ENCODE assay signal across 13 cellular contexts in genomic region chr11:130389315-130389935, GRCh38. TPM values are rescaled to one million over a fixed set of nuclear protein-coding genes. Genes with fewer than 3 reads are reported as not detected.
DNase-seq lines count a peak whose midpoint lies in the region; ATAC-seq and TF ChIP-seq lines count a peak whose summit lies in the region.
"Had no signal": no experiment of that assay in that cellular context is flagged by ENCODE, and none has a peak within 500 bp of the region (broad histone marks: within the 10 kb centered on the region; RNA-seq: fewer than 3 reads in every experiment).

No MANE protein-coding gene starts in this region.

- POLR2A ChIA-PET in naive thymus-derived CD4-positive, alpha-beta T cell (lab: Charles Lee) = interaction anchor here (0.6 kb wide), 1 partner anchor 449 kb away, joined by 3 read pairs; no protein-coding TSS in a partner anchor

- H3K27me3 Mint-ChIP-seq in naive thymus-derived CD4-positive, alpha-beta T cell = peaks cover 0 to 4% (median 0%) of the 10 kb centered on the region in 5 donors
- peaks cover 6% of the 10 kb centered on the region for H3K27me3 Mint-ChIP-seq in endothelial cell (ENCODE audit: unreplicated experiment)

- no peak overlapping the region for H3K27ac ChIP-seq in BLaER1 treated with 17β-estradiol and CSF1 and Interleukin-3, amounts not matched to agents 10 nM and 100 nM
- no peak overlapping the region for H3K27ac ChIP-seq in naive thymus-derived CD4-positive, alpha-beta T cell (ENCODE audit: low read depth, low read length)
- H3K27ac ChIP-seq: ovary had no signal

- no peaks in the 10 kb centered on the region for H3K9me3 ChIP-seq in BLaER1 treated with 17β-estradiol and CSF1 and Interleukin-3, amounts not matched to agents 10 nM and 100 nM (replicated peaks in 1 of 11)
- no peaks in the 10 kb centered on the region for H3K9me3 ChIP-seq in naive thymus-derived CD4-positive, alpha-beta T cell (ENCODE audit: control insufficient read depth in 2 of 3, low read length in 3 of 3)
- H3K9me3 ChIP-seq: ovary had no signal

- H3K4me2 ChIP-seq in BLaER1 treated with 17β-estradiol and CSF1 and Interleukin-3, amounts not matched to agents 10 nM and 100 nM = peak overlapping the region; percentile 34 to 87 (median 76)

- 0 out of 22 replicates have a peak overlapping the region, but pooled peaks of 2 of the 11 experiments have one; percentile 18 to 29 for H3K9ac ChIP-seq in BLaER1 treated with 17β-estradiol and CSF1 and Interleukin-3, amounts not matched to agents 10 nM and 100 nM

- H3K4me3 Mint-ChIP-seq in naive thymus-derived CD4-positive, alpha-beta T cell = peak overlapping the region in 9 of 10 donors; percentile 80 to 88 (median 85)
- no peak overlapping the region for H3K4me3 Mint-ChIP-seq in endothelial cell (ENCODE audit: unreplicated experiment)
- H3K4me3 Mint-ChIP-seq: WTC11 had no signal

- no peaks in the 10 kb centered on the region for H3K9me3 Mint-ChIP-seq in naive thymus-derived CD4-positive, alpha-beta T cell
- H3K9me3 Mint-ChIP-seq in endothelial cell (ENCODE audit: unreplicated experiment) = no peaks in the 10 kb centered on the region
- H3K9me3 Mint-ChIP-seq: WTC11 had no signal

- CTCF ChIA-PET in naive thymus-derived CD4-positive, alpha-beta T cell (lab: Charles Lee) = interaction anchor here (1.4 kb wide), 1 partner anchor 177 kb away, joined by 3 read pairs; no protein-coding TSS in a partner anchor

- DNase-seq in NCI-H1105 treated with DMSO at 0.1 percent for 48 hours (lab: John Stamatoyannopoulos, UW) (peak; percentile 2), choroid plexus epithelial cell (ENCODE audit: low read depth) (peak; percentile 35), GM13976 (ENCODE audit: low spot score) (no peak), endothelial cell (ENCODE audit: low spot score) (no peak), EL (no peak)
- DNase-seq in naive thymus-derived CD4-positive, alpha-beta T cell = peak in 3 of 9 donors; percentile 4 to 16 (median 12)
- DNase-seq: islet precursor cell, NCI-H2081 had no signal

- in situ Hi-C loops in GM13976 (cut with MboI; ENCODE audit: low sequenced_read_pairs, unreplicated experiment) = no loop called here

- H3K36me3 ChIP-seq in BLaER1 treated with 17β-estradiol and CSF1 and Interleukin-3, amounts not matched to agents 10 nM and 100 nM = no peaks in the 10 kb centered on the region
- no peaks in the 10 kb centered on the region for H3K36me3 ChIP-seq in naive thymus-derived CD4-positive, alpha-beta T cell (ENCODE audit: control insufficient read depth in 2 of 3, insufficient read depth in 3 of 3, low read length in 3 of 3)
- H3K36me3 ChIP-seq: ovary had no signal

- peaks cover 11 to 39% (median 22%) of the 10 kb centered on the region in 7 donors for H3K4me1 Mint-ChIP-seq in naive thymus-derived CD4-positive, alpha-beta T cell
- H3K4me1 Mint-ChIP-seq in endothelial cell (ENCODE audit: unreplicated experiment) = peaks cover 10% of the 10 kb centered on the region

- peak; percentile 69 for ATAC-seq in naive thymus-derived CD4-positive, alpha-beta T cell
- no peak for ATAC-seq in GM18858 (IDR thresholded peaks at IDR 0.05; ENCODE audit: unreplicated experiment)
- ATAC-seq: esophagus mucosa had no signal

- H3K4me3 ChIP-seq in BLaER1 treated with 17β-estradiol and CSF1 and Interleukin-3, amounts not matched to agents 10 nM and 100 nM = peak overlapping the region in 4 of 10 experiments; percentile 0 to 36 (median 16); a peak in 4 of 20 replicates
- H3K4me3 ChIP-seq in choroid plexus epithelial cell (ENCODE audit: low read depth, low read length) = no peak overlapping the region
- H3K4me3 ChIP-seq in naive thymus-derived CD4-positive, alpha-beta T cell (ENCODE audit: low read length) = peak overlapping the region; percentile 43
- H3K4me3 ChIP-seq: ovary had no signal

- TF ChIP-seq CTCF in choroid plexus epithelial cell (conservative IDR thresholded peaks at IDR 0.05; ENCODE audit: low read depth, low read length) (no peak), GM13976 (IDR thresholded peaks at IDR 0.05; ENCODE audit: borderline replicate concordance, control extremely low read depth, extremely low read depth, insufficient read depth, missing control alignments) (no peak), endothelial cell (IDR thresholded peaks at IDR 0.05; ENCODE audit: unreplicated experiment) (no peak)

- H3K27ac Mint-ChIP-seq in naive thymus-derived CD4-positive, alpha-beta T cell = peak overlapping the region in 8 of 9 donors; percentile 14 to 95 (median 77)
- no peak overlapping the region for H3K27ac Mint-ChIP-seq in endothelial cell (ENCODE audit: unreplicated experiment)
- H3K27ac Mint-ChIP-seq: WTC11 had no signal

- H3K27me3 ChIP-seq in BLaER1 treated with 17β-estradiol and CSF1 and Interleukin-3, amounts not matched to agents 10 nM and 100 nM = peaks cover 29 to 67% (median 57%) of the 10 kb centered on the region in 11 experiments
- no peaks in the 10 kb centered on the region for H3K27me3 ChIP-seq in naive thymus-derived CD4-positive, alpha-beta T cell (ENCODE audit: control insufficient read depth in 2 of 2, insufficient read depth in 2 of 2, low read length in 2 of 2)
- H3K27me3 ChIP-seq: ovary had no signal

- H3K4me1 ChIP-seq in BLaER1 treated with 17β-estradiol and CSF1 and Interleukin-3, amounts not matched to agents 10 nM and 100 nM = peaks cover 13 to 32% (median 27%) of the 10 kb centered on the region in 10 experiments; a peak in 19 of 20 replicates
- H3K4me1 ChIP-seq in naive thymus-derived CD4-positive, alpha-beta T cell (ENCODE audit: control insufficient read depth in 2 of 2, insufficient read depth in 2 of 2, low read length in 2 of 2) = peaks cover 7 to 22% of the 10 kb centered on the region in 2 donors

- H3K36me3 Mint-ChIP-seq in naive thymus-derived CD4-positive, alpha-beta T cell = no peaks in the 10 kb centered on the region
- no peaks in the 10 kb centered on the region for H3K36me3 Mint-ChIP-seq in endothelial cell (ENCODE audit: low read depth, unreplicated experiment)
- H3K36me3 Mint-ChIP-seq: WTC11 had no signal

- H4K20me1 ChIP-seq in BLaER1 treated with 17β-estradiol and CSF1 and Interleukin-3, amounts not matched to agents 10 nM and 100 nM = peaks cover 0 to 18% (median 0%) of the 10 kb centered on the region in 11 experiments; a peak in 4 of 22 replicates

- intact Hi-C loops in naive thymus-derived CD4-positive, alpha-beta T cell (cut with micrococcal nuclease) = loop anchor here (2.0 to 5.0 kb wide), 2 partner anchors 75 to 77 kb away; partner anchors contain the start of gene ZBTB44 (in 2 of the 2)

RNA-seq across cellular contexts. Expression of gene ADAMTS8, which starts 39.0 kb away (rescaled TPM):
- total RNA-seq in naive thymus-derived CD4-positive, alpha-beta T cell = not detected
- polyA plus RNA-seq in naive thymus-derived CD4-positive, alpha-beta T cell = not detected
- 0.31 TPM for total RNA-seq in endothelial cell (ENCODE audit: unreplicated experiment)

RNA-seq across cellular contexts. Expression of gene ADAMTS15, which starts 59.0 kb away (rescaled TPM):
- under 1 TPM in 1 of 5 experiments, not detected in 4; 0.12 TPM for total RNA-seq in naive thymus-derived CD4-positive, alpha-beta T cell
- not detected for polyA plus RNA-seq in naive thymus-derived CD4-positive, alpha-beta T cell
- total RNA-seq in endothelial cell (ENCODE audit: unreplicated experiment) = 4.9 TPM

Comparison
In these comparisons a context has a peak if more than half of its experiments do, and no peak if none do; other contexts are left out.
1. DNase-seq: peak in NCI-H1105 treated with DMSO at 0.1 percent for 48 hours (single experiment) and choroid plexus epithelial cell (single experiment); none in GM13976 (single experiment), endothelial cell (single experiment) and EL (single experiment).